Comparison of ENCODE assay signal across 1 cellular context in genomic region chr2:102141915-102142828, GRCh38.
TF ChIP-seq lines count a peak whose summit lies in the region.

Gene IL1R1, plus strand, starts transcription at chr2:102142746. Its CDS starts 14,979 bp downstream, at chr2:102157725.

TF ChIP-seq in GM23338, 12 proteins besides CTCF, POLR2A, EP300 and RAD21 (continued from another document):
- TF ChIP-seq CREB1 (CRISPR knock-in tag; IDR thresholded peaks at IDR 0.05; ENCODE audit: low read depth) (no peak), ZNF331 (CRISPR knock-in tag; IDR thresholded peaks at IDR 0.05; ENCODE audit: low read depth) (no peak), ZNF114 (CRISPR knock-in tag; IDR thresholded peaks at IDR 0.05) (no peak), ZNF462 (CRISPR knock-in tag; IDR thresholded peaks at IDR 0.05) (no peak), EZH2phosphoT487 (IDR thresholded peaks at IDR 0.05; ENCODE audit: unreplicated experiment) (no peak)
